ENCODE assay signal across 2 cellular contexts in the genomic region with DNA sequence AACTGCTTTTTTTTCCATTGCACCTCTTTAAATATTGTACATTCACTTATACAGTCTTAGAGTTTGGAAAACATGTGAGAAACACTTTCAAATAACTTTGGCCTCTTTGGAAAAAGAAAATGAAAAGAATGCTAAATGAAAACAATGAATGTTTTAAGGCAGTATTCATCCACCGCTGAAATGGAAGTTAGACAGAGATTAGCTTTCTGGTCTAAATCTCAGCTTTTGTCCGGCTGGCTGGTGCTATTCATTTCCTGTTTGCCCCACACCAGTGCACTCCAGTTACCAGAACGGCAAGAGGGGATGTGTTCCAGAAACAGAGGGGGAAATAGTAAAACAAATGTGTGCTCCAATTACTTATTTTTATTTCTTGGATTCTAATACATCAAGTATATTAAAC.
TF ChIP-seq lines count a peak whose summit lies in the region.

No MANE protein-coding gene starts in this region.

TF ChIP-seq in IMR-90, 13 proteins besides CTCF, POLR2A, EP300 and RAD21:
- TF ChIP-seq NFE2L2 (IDR thresholded peaks at IDR 0.05; ENCODE audit: low read depth, low read length) (no peak), BHLHE40 (IDR thresholded peaks at IDR 0.05; ENCODE audit: low read depth, low read length) (no peak), CEBPB (IDR thresholded peaks at IDR 0.05; ENCODE audit: low read depth, low read length) (no peak), RFX5 (IDR thresholded peaks at IDR 0.05; ENCODE audit: low read depth, low read length) (no peak), SMC3 (IDR thresholded peaks at IDR 0.05; ENCODE audit: low read depth, low read length) (no peak), RCOR1 (IDR thresholded peaks at IDR 0.05; ENCODE audit: insufficient replicate concordance, low read length) (no peak), MAFK (IDR thresholded peaks at IDR 0.05; ENCODE audit: low read depth, low read length) (no peak), MAZ (IDR thresholded peaks at IDR 0.05; ENCODE audit: borderline replicate concordance, low read depth, low read length) (no peak)
- TF ChIP-seq, protein P1, sequence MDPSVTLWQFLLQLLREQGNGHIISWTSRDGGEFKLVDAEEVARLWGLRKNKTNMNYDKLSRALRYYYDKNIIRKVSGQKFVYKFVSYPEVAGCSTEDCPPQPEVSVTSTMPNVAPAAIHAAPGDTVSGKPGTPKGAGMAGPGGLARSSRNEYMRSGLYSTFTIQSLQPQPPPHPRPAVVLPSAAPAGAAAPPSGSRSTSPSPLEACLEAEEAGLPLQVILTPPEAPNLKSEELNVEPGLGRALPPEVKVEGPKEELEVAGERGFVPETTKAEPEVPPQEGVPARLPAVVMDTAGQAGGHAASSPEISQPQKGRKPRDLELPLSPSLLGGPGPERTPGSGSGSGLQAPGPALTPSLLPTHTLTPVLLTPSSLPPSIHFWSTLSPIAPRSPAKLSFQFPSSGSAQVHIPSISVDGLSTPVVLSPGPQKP (IDR thresholded peaks at IDR 0.05; ENCODE audit: borderline replicate concordance, low read depth, low read length), result no peak
- TF ChIP-seq, protein P2, sequence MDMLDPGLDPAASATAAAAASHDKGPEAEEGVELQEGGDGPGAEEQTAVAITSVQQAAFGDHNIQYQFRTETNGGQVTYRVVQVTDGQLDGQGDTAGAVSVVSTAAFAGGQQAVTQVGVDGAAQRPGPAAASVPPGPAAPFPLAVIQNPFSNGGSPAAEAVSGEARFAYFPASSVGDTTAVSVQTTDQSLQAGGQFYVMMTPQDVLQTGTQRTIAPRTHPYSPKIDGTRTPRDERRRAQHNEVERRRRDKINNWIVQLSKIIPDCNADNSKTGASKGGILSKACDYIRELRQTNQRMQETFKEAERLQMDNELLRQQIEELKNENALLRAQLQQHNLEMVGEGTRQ (IDR thresholded peaks at IDR 0.05; ENCODE audit: low read depth, low read length), result no peak

TF ChIP-seq in endothelial cell of umbilical vein, 7 proteins besides CTCF, POLR2A, EP300 and RAD21:
- TF ChIP-seq FOS (IDR thresholded peaks at IDR 0.05; ENCODE audit: borderline replicate concordance, insufficient read depth, low read length) (no peak), JUN (IDR thresholded peaks at IDR 0.05; ENCODE audit: borderline replicate concordance, insufficient read depth, insufficient read length, low read depth) (no peak), EZH2 (IDR thresholded peaks at IDR 0.05; ENCODE audit: borderline replicate concordance, low read depth, low read length, severe bottlenecking) (no peak), POLR2AphosphoS5 (IDR thresholded peaks at IDR 0.05; ENCODE audit: insufficient read depth, low read depth, low read length) (no peak), MYC (IDR thresholded peaks at IDR 0.05; ENCODE audit: low read depth, low read length) (no peak), GATA2 (IDR thresholded peaks at IDR 0.05; ENCODE audit: insufficient read depth, insufficient read length, low read depth, low read length) (no peak)
- TF ChIP-seq, protein P3, sequence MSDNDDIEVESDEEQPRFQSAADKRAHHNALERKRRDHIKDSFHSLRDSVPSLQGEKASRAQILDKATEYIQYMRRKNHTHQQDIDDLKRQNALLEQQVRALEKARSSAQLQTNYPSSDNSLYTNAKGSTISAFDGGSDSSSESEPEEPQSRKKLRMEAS (IDR thresholded peaks at IDR 0.05; ENCODE audit: insufficient read depth, insufficient read length), result no peak
TF ChIP-seq in endothelial cell of umbilical vein: peak in this region for 0.
